In the genomic region with DNA sequence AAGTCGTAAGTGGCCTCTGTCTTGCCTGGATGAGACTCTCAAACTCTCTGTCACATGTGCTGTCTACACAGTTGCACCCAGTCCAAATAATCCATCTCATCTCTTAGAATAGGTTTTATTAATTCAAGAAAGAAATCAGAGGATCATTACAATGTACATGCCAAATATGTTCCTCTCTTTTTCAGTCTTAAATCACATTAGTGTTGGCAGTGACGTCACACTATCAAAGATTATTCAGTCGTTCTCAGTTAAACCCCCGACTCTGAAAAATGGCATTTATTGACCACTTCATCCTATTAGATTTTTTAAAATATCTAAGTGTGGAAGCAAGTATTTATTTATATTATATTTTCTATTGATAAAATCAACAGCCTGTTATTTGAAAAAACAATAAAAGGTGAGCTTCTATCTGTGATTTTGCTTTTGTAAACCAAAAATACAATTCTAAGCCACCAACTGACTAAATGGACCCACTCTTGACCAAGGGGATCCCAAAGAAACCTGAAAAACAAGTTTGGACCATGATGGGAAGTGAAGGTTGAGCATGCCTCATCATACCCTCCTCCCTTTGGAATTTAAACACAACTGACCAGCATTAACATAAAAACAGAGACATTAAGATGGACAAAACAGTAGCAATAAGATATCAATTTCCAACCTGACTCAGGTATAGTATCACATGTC, we compare ENCODE assay signal across 28 cellular contexts.
"Had no signal": no experiment of that assay in that cellular context is flagged by ENCODE, and none has a peak within 500 bp of the region (broad histone marks: within the 10 kb centered on the region; RNA-seq: fewer than 3 reads in every experiment).

No MANE protein-coding gene starts in this region.

- DNase-seq: activated CD4-positive, alpha-beta memory T cell treated with anti-CD3 and anti-CD28 coated beads, Interleukin-2, amount 10 ng/mL, durations not matched to agents 7 days and 5 days; activated CD4-positive, alpha-beta T cell treated with anti-CD3 and anti-CD28 coated beads for 4 hours; activated CD8-positive, alpha-beta memory T cell treated with anti-CD3 and anti-CD28 coated beads for 24 hours; activated CD8-positive, alpha-beta memory T cell treated with anti-CD3 and anti-CD28 coated beads, Interleukin-2, amount 10 ng/mL, durations not matched to agents 7 days and 5 days; activated CD8-positive, alpha-beta memory T cell treated with anti-CD3 and anti-CD28 coated beads, Interleukin-2, amount 50 U/mL, for 48 hours; activated effector memory CD4-positive, alpha-beta T cell treated with Interleukin-2 at 50 U/mL for 16 hours; activated naive CD4-positive, alpha-beta T cell treated with anti-CD3 and anti-CD28 coated beads, Interleukin-2, amount 10 ng/mL, durations not matched to agents 7 days and 5 days; activated naive CD8-positive, alpha-beta T cell treated with anti-CD3 and anti-CD28 coated beads, Interleukin-2, amount 50 U/mL, for 24 hours; activated T-cell treated with anti-CD3 and anti-CD28 coated beads, Interleukin-2, amount 50 U/mL, for 48 hours; anterior cingulate cortex; central memory CD4-positive, alpha-beta T cell; MM.1S; MV-4-11; NCI-H1092; NCI-H1436 treated with DMSO at 0.1 percent for 48 hours; NCI-H1694 treated with DMSO at 0.1 percent for 48 hours; NCI-H2029; NCI-H510A; NCI-H526; NCI-H748 treated with DMSO at 0.1 percent for 48 hours; OCI-M1; Right ventricle myocardium superior; T1000; WERI-Rb-1 had no signal

- H3K9ac ChIP-seq: KMS-11 had no signal

- H3K4me1 Mint-ChIP-seq: activated CD4-positive, alpha-beta memory T cell treated with anti-CD3 and anti-CD28 coated beads, Interleukin-2, amount 10 ng/mL, durations not matched to agents 7 days and 5 days; activated CD8-positive, alpha-beta memory T cell treated with anti-CD3 and anti-CD28 coated beads, Interleukin-2, amount 10 ng/mL, durations not matched to agents 7 days and 5 days; activated naive CD4-positive, alpha-beta T cell treated with anti-CD3 and anti-CD28 coated beads, Interleukin-2, amount 10 ng/mL, durations not matched to agents 7 days and 5 days; activated naive CD8-positive, alpha-beta T cell treated with anti-CD3 and anti-CD28 coated beads, Interleukin-2, amount 50 U/mL, for 24 hours; brain had no signal

- H3K36me3 Mint-ChIP-seq: activated CD8-positive, alpha-beta memory T cell treated with anti-CD3 and anti-CD28 coated beads, Interleukin-2, amount 10 ng/mL, durations not matched to agents 7 days and 5 days; activated naive CD4-positive, alpha-beta T cell treated with anti-CD3 and anti-CD28 coated beads, Interleukin-2, amount 10 ng/mL, durations not matched to agents 7 days and 5 days; activated naive CD8-positive, alpha-beta T cell; brain had no signal

- H3K27me3 Mint-ChIP-seq: activated CD4-positive, alpha-beta memory T cell treated with anti-CD3 and anti-CD28 coated beads, Interleukin-2, amount 10 ng/mL, durations not matched to agents 7 days and 5 days; activated CD8-positive, alpha-beta memory T cell treated with anti-CD3 and anti-CD28 coated beads, Interleukin-2, amount 10 ng/mL, durations not matched to agents 7 days and 5 days; activated naive CD4-positive, alpha-beta T cell treated with anti-CD3 and anti-CD28 coated beads, Interleukin-2, amount 10 ng/mL, durations not matched to agents 7 days and 5 days; activated naive CD8-positive, alpha-beta T cell; activated naive CD8-positive, alpha-beta T cell treated with anti-CD3 and anti-CD28 coated beads, Interleukin-2, amount 50 U/mL, for 24 hours; brain had no signal

- H3K27ac Mint-ChIP-seq: activated CD4-positive, alpha-beta memory T cell treated with anti-CD3 and anti-CD28 coated beads, Interleukin-2, amount 10 ng/mL, durations not matched to agents 7 days and 5 days; activated CD8-positive, alpha-beta memory T cell treated with anti-CD3 and anti-CD28 coated beads, Interleukin-2, amount 10 ng/mL, durations not matched to agents 7 days and 5 days; activated naive CD4-positive, alpha-beta T cell treated with anti-CD3 and anti-CD28 coated beads, Interleukin-2, amount 10 ng/mL, durations not matched to agents 7 days and 5 days; activated naive CD8-positive, alpha-beta T cell; activated naive CD8-positive, alpha-beta T cell treated with anti-CD3 and anti-CD28 coated beads, Interleukin-2, amount 50 U/mL, for 24 hours; brain had no signal

- H3K4me3 Mint-ChIP-seq: activated CD4-positive, alpha-beta memory T cell treated with anti-CD3 and anti-CD28 coated beads, Interleukin-2, amount 10 ng/mL, durations not matched to agents 7 days and 5 days; activated CD8-positive, alpha-beta memory T cell treated with anti-CD3 and anti-CD28 coated beads, Interleukin-2, amount 10 ng/mL, durations not matched to agents 7 days and 5 days; activated naive CD4-positive, alpha-beta T cell treated with anti-CD3 and anti-CD28 coated beads, Interleukin-2, amount 10 ng/mL, durations not matched to agents 7 days and 5 days; activated naive CD8-positive, alpha-beta T cell; activated naive CD8-positive, alpha-beta T cell treated with anti-CD3 and anti-CD28 coated beads, Interleukin-2, amount 50 U/mL, for 24 hours; brain had no signal

- ATAC-seq: activated CD4-positive, CD25-positive, alpha-beta regulatory T cell treated with anti-CD3 and anti-CD28 coated beads, Interleukin-2, amount 50 U/mL, for 24 hours; activated CD8-positive, alpha-beta memory T cell treated with anti-CD3 and anti-CD28 coated beads, Interleukin-2, amount 10 ng/mL, durations not matched to agents 7 days and 5 days; activated naive CD8-positive, alpha-beta T cell treated with anti-CD3 and anti-CD28 coated beads, Interleukin-2, amount 50 U/mL, for 24 hours had no signal

- H3K36me3 ChIP-seq: WERI-Rb-1 had no signal
